Comparison of ENCODE assay signal across 1 cellular context in genomic region chr7:23490357-23491131, GRCh38.
TF ChIP-seq lines count a peak whose summit lies in the region.

No MANE protein-coding gene starts in this region.

TF ChIP-seq in H1, 55 proteins besides CTCF, POLR2A, EP300 and RAD21:
- TF ChIP-seq POLR2AphosphoS5 (IDR thresholded peaks at IDR 0.05; ENCODE audit: low read depth, low read length) (peak; percentile 38; the same call in 1 of the 2 replicates), BRCA1 (IDR thresholded peaks at IDR 0.05; ENCODE audit: low read depth, low read length) (no peak), KDM5A (IDR thresholded peaks at IDR 0.05; ENCODE audit: low read length) (no peak), POU5F1 (IDR thresholded peaks at IDR 0.05; ENCODE audit: low read depth, low read length) (no peak), SP1 (IDR thresholded peaks at IDR 0.05; ENCODE audit: low read depth, low read length) (no peak), YY1 (IDR thresholded peaks at IDR 0.05; ENCODE audit: low read depth, low read length) (0 out of 2 replicates have a peak, but pooled peaks have one; percentile 23), CBX5 (IDR thresholded peaks at IDR 0.05; ENCODE audit: low read depth, low read length) (no peak), KDM1A (IDR thresholded peaks at IDR 0.05; ENCODE audit: borderline replicate concordance, low read length) (no peak), RFX5 (IDR thresholded peaks at IDR 0.05; ENCODE audit: borderline replicate concordance, low read depth, low read length) (no peak), CTBP2 (IDR thresholded peaks at IDR 0.05; ENCODE audit: borderline replicate concordance, insufficient read depth, insufficient read length, low read length) (no peak), RNF2 (IDR thresholded peaks at IDR 0.05; ENCODE audit: borderline replicate concordance, low read depth, low read length, missing control alignments, poor library complexity, severe bottlenecking) (no peak), BACH1 (IDR thresholded peaks at IDR 0.05; ENCODE audit: low read length) (no peak), KDM4A (IDR thresholded peaks at IDR 0.05; ENCODE audit: low read depth, low read length, severe bottlenecking) (no peak)
- TF ChIP-seq, protein P1, sequence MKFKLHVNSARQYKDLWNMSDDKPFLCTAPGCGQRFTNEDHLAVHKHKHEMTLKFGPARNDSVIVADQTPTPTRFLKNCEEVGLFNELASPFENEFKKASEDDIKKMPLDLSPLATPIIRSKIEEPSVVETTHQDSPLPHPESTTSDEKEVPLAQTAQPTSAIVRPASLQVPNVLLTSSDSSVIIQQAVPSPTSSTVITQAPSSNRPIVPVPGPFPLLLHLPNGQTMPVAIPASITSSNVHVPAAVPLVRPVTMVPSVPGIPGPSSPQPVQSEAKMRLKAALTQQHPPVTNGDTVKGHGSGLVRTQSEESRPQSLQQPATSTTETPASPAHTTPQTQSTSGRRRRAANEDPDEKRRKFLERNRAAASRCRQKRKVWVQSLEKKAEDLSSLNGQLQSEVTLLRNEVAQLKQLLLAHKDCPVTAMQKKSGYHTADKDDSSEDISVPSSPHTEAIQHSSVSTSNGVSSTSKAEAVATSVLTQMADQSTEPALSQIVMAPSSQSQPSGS (IDR thresholded peaks at IDR 0.05; ENCODE audit: low read length), result no peak
TF ChIP-seq in H1: peak in this region for 2.
